ENCODE assay signal across 26 cellular contexts in genomic region chr1:221940631-221941030, GRCh38.
A peak's percentile ranks its signal among the peaks of the same experiment; 100 is the strongest.
DNase-seq lines count a peak whose midpoint lies in the region; ATAC-seq, FAIRE-seq and TF ChIP-seq lines count a peak whose summit lies in the region.
"Had no signal": no experiment of that assay in that cellular context is flagged by ENCODE, and none has a peak within 500 bp of the region (broad histone marks: within the 10 kb centered on the region; RNA-seq: fewer than 3 reads in every experiment).

No MANE protein-coding gene starts in this region.

- ATAC-seq in HG03354 (IDR thresholded peaks at IDR 0.05; ENCODE audit: poor library complexity, severe bottlenecking, unreplicated experiment) (no peak), gastroesophageal sphincter (no peak)
- ATAC-seq: A549, HepG2, PC-3 had no signal

- CTCF ChIA-PET in RWPE1 (lab: Yijun Ruan, JAX) = no interaction called here

- H3K4me1 ChIP-seq in gastroesophageal sphincter = no peaks in the 10 kb centered on the region
- H3K4me1 ChIP-seq: A549 had no signal

- peaks cover 0 to 23% (median 0%) of the 10 kb centered on the region in 3 donors for H3K9me3 ChIP-seq in gastroesophageal sphincter

- FAIRE-seq in GM12892 (lab: Jason Lieb, UNC) = peak; percentile 33
- FAIRE-seq: A549, HepG2 had no signal

- 80% methylated on average over 1 of the region's 1 CpG; no CpG with 5 or more reads in 1 of the 2 donors for WGBS in gastroesophageal sphincter (ENCODE audit: low coverage in 1 of 2), 2 donors

- no peaks in the 10 kb centered on the region for H3K27me3 ChIP-seq in gastroesophageal sphincter

- DNase-seq in GM12892 (ENCODE audit: insufficient read length) = no peak
- peak; percentile 62 for DNase-seq in LHCN-M2 (ENCODE audit: low read depth)
- DNase-seq in RPMI8226 = peak; percentile 34
- peak; percentile 33 for DNase-seq in myocyte (ENCODE audit: low read depth)
- no peak for DNase-seq in RWPE1 (ENCODE audit: low spot score)
- DNase-seq in NK-92 (lab: John Stamatoyannopoulos, UW; ENCODE audit: unreplicated experiment) = no peak
- DNase-seq: CD8-positive, alpha-beta memory T cell; DMS 273 treated with DMSO at 0.1 percent for 48 hours; DMS79 treated with DMSO at 0.1 percent for 48 hours; H7; MM.1S; NCI-H1048; NCI-H1417 treated with DMSO at 0.1 percent for 48 hours; NCI-H187; NCI-H2081 treated with DMSO at 0.1 percent for 48 hours; NCI-H2171; NCI-H226; NCI-H510A; NCI-H69; PC-3; Right ventricle myocardium superior; T-helper 9 cell had no signal

- no peak overlapping the region for H3K4me3 ChIP-seq in gastroesophageal sphincter
- H3K4me3 ChIP-seq: A549 had no signal

- no peak for TF ChIP-seq CTCF in RWPE1 (conservative IDR thresholded peaks at IDR 0.05; ENCODE audit: low read depth)
- TF ChIP-seq CTCF in gastroesophageal sphincter (IDR thresholded peaks at IDR 0.05) = no peak

- H3K27ac ChIP-seq in RWPE1 (no peak overlapping the region), gastroesophageal sphincter (no peak overlapping the region)
- H3K27ac ChIP-seq: A549 had no signal

- no peaks in the 10 kb centered on the region for H3K36me3 ChIP-seq in gastroesophageal sphincter

- TF ChIP-seq EP300 in gastroesophageal sphincter (IDR thresholded peaks at IDR 0.05) = no peak

- POLR2A ChIA-PET in RWPE1 (lab: Yijun Ruan, JAX; ENCODE audit: low non-redundant PET) = no interaction called here

- no peak for TF ChIP-seq POLR2A in GM12892 (IDR thresholded peaks at IDR 0.05; ENCODE audit: low read depth, low read length)
- TF ChIP-seq POLR2A in gastroesophageal sphincter (IDR thresholded peaks at IDR 0.05) = no peak

Comparison
In these comparisons a context has a peak if more than half of its experiments do, and no peak if none do; other contexts are left out.
1. DNase-seq: peak in LHCN-M2 (single experiment), RPMI8226 (single experiment) and myocyte (single experiment); none in GM12892 (single experiment), RWPE1 (single experiment) and NK-92 (single experiment).